ENCODE assay signal across 16 cellular contexts in the genomic region with DNA sequence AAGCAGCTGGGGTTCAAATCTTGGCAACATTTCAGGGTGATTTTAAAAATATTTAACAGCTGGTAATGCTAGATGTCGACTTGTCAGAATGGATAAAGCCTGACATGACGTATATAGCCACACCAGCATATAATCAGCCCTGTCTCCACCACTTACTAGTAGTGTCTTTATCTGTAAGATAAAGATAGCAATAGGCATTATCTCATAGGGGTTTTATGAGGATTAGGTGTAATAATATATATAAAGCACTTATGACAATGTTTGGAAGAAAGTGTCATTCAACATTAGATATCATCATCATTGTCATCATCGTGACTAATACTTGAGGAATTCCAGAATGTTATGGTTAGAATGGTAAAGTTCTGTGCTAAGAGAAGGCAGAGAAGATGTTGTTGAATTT.
DNase-seq lines count a peak whose midpoint lies in the region; FAIRE-seq and TF ChIP-seq lines count a peak whose summit lies in the region.
"Had no signal": no experiment of that assay in that cellular context is flagged by ENCODE, and none has a peak within 500 bp of the region (broad histone marks: within the 10 kb centered on the region; RNA-seq: fewer than 3 reads in every experiment).

No MANE protein-coding gene starts in this region.

- H3K36me3 ChIP-seq in HEK293 (ENCODE audit: control insufficient read depth in 2 of 2, insufficient read depth in 1 of 2, low read length in 2 of 2), result no peaks in the 10 kb centered on the region
- H3K36me3 ChIP-seq: Peyer's patch had no signal

- no peak for TF ChIP-seq CTCF in 22Rv1 (IDR thresholded peaks at IDR 0.05)
- TF ChIP-seq CTCF in HEK293 (tag by site-specific recombination; IDR thresholded peaks at IDR 0.05), result no peak
- no peak for TF ChIP-seq CTCF in fibroblast of pulmonary artery (IDR thresholded peaks at IDR 0.05; ENCODE audit: low read length, missing control alignments)
- TF ChIP-seq CTCF in dorsolateral prefrontal cortex (IDR thresholded peaks at IDR 0.05 in 54 of 56, conservative IDR thresholded peaks at IDR 0.05 in 2 of 56; ENCODE audit: low read depth in 1 of 56, partially characterized antibody in 56 of 56), result no peak

- no peak for FAIRE-seq in HTR-8/SVneo (lab: Jason Lieb, UNC)

- H3K4me3 ChIP-seq in HEK293 (ENCODE audit: low read depth, low read length) (no peak overlapping the region), fibroblast of pulmonary artery (replicated peaks; ENCODE audit: low read depth, low read length) (no peak overlapping the region), dorsolateral prefrontal cortex (no peak overlapping the region)
- H3K4me3 ChIP-seq: Peyer's patch had no signal

- H3K9me3 ChIP-seq in HEK293 (ENCODE audit: control insufficient read depth, insufficient read depth, low read depth, low read length), result no peaks in the 10 kb centered on the region
- H3K9me3 ChIP-seq: Peyer's patch had no signal

- H3K27me3 ChIP-seq in dorsolateral prefrontal cortex, result no peaks in the 10 kb centered on the region
- H3K27me3 ChIP-seq: Peyer's patch had no signal

- POLR2A ChIA-PET in HEK293 (lab: Yijun Ruan, JAX), result no interaction called here

- H3K4me1 ChIP-seq in HEK293 (ENCODE audit: control insufficient read depth, insufficient read depth, low read length), result peaks cover 6% of the 10 kb centered on the region; the same call in 1 of the 2 replicates
- H3K4me1 ChIP-seq: Peyer's patch had no signal

- H3K27ac ChIP-seq in 22Rv1 (peak overlapping the region; percentile 96), HEK293 (ENCODE audit: extremely low read depth, low read depth, low read length) (no peak overlapping the region), dorsolateral prefrontal cortex (no peak overlapping the region)
- H3K27ac ChIP-seq: Peyer's patch had no signal

- CTCF ChIA-PET in HEK293 (lab: Yijun Ruan, JAX), result no interaction called here

- intact Hi-C loops in dorsolateral prefrontal cortex (cut with DNase I), result no loop called here

- DNase-seq in RKO (ENCODE audit: low spot score), result peak; percentile 8
- peak; percentile 59 for DNase-seq in fibroblast of pulmonary artery (ENCODE audit: low read depth)
- no peak for DNase-seq in COR-L47 (lab: John Stamatoyannopoulos, UW)
- DNase-seq in HTR-8/SVneo (ENCODE audit: insufficient read length, low spot score), result no peak
- no peak for DNase-seq in dorsolateral prefrontal cortex
- DNase-seq in NCI-H345 (lab: John Stamatoyannopoulos, UW), result no peak
- DNase-seq: C1 segment of cervical spinal cord, DMS153, Kasumi-1, NCI-H1105 treated with DMSO at 0.1 percent for 48 hours, NCI-H187, NCI-H774, Peyer's patch, SHP77 had no signal

TF ChIP-seq in HEK293, 187 proteins besides CTCF, POLR2A, EP300 and RAD21 (continues in another document):
- no peak for TF ChIP-seq ZNF214 (tag by site-specific recombination; IDR thresholded peaks at IDR 0.05; ENCODE audit: borderline replicate concordance)
- no peak for TF ChIP-seq ZNF777 (tag by site-specific recombination; IDR thresholded peaks at IDR 0.05; ENCODE audit: borderline replicate concordance)
- TF ChIP-seq, protein P1, sequence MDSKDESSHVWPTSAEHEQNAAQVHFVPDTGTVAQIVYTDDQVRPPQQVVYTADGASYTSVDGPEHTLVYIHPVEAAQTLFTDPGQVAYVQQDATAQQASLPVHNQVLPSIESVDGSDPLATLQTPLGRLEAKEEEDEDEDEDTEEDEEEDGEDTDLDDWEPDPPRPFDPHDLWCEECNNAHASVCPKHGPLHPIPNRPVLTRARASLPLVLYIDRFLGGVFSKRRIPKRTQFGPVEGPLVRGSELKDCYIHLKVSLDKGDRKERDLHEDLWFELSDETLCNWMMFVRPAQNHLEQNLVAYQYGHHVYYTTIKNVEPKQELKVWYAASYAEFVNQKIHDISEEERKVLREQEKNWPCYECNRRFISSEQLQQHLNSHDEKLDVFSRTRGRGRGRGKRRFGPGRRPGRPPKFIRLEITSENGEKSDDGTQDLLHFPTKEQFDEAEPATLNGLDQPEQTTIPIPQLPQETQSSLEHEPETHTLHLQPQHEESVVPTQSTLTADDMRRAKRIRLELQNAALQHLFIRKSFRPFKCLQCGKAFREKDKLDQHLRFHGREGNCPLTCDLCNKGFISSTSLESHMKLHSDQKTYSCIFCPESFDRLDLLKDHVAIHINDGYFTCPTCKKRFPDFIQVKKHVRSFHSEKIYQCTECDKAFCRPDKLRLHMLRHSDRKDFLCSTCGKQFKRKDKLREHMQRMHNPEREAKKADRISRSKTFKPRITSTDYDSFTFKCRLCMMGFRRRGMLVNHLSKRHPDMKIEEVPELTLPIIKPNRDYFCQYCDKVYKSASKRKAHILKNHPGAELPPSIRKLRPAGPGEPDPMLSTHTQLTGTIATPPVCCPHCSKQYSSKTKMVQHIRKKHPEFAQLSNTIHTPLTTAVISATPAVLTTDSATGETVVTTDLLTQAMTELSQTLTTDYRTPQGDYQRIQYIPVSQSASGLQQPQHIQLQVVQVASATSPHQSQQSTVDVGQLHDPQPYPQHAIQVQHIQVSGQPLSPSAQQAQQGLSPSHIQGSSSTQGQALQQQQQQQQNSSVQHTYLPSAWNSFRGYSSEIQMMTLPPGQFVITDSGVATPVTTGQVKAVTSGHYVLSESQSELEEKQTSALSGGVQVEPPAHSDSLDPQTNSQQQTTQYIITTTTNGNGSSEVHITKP (tag by site-specific recombination; IDR thresholded peaks at IDR 0.05), result no peak
- TF ChIP-seq, protein P2, sequence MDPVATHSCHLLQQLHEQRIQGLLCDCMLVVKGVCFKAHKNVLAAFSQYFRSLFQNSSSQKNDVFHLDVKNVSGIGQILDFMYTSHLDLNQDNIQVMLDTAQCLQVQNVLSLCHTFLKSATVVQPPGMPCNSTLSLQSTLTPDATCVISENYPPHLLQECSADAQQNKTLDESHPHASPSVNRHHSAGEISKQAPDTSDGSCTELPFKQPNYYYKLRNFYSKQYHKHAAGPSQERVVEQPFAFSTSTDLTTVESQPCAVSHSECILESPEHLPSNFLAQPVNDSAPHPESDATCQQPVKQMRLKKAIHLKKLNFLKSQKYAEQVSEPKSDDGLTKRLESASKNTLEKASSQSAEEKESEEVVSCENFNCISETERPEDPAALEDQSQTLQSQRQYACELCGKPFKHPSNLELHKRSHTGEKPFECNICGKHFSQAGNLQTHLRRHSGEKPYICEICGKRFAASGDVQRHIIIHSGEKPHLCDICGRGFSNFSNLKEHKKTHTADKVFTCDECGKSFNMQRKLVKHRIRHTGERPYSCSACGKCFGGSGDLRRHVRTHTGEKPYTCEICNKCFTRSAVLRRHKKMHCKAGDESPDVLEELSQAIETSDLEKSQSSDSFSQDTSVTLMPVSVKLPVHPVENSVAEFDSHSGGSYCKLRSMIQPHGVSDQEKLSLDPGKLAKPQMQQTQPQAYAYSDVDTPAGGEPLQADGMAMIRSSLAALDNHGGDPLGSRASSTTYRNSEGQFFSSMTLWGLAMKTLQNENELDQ (tag by site-specific recombination; IDR thresholded peaks at IDR 0.05; ENCODE audit: low read depth), result no peak
- TF ChIP-seq ZNF211 (tag by site-specific recombination; IDR thresholded peaks at IDR 0.05; ENCODE audit: low read depth), result no peak
- TF ChIP-seq ZNF596 (tag by site-specific recombination; IDR thresholded peaks at IDR 0.05), result no peak
- TF ChIP-seq, protein P3, sequence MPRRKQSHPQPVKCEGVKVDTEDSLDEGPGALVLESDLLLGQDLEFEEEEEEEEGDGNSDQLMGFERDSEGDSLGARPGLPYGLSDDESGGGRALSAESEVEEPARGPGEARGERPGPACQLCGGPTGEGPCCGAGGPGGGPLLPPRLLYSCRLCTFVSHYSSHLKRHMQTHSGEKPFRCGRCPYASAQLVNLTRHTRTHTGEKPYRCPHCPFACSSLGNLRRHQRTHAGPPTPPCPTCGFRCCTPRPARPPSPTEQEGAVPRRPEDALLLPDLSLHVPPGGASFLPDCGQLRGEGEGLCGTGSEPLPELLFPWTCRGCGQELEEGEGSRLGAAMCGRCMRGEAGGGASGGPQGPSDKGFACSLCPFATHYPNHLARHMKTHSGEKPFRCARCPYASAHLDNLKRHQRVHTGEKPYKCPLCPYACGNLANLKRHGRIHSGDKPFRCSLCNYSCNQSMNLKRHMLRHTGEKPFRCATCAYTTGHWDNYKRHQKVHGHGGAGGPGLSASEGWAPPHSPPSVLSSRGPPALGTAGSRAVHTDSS (tag by site-specific recombination; IDR thresholded peaks at IDR 0.05), result no peak
- TF ChIP-seq ZNF274 (IDR thresholded peaks at IDR 0.05; ENCODE audit: low read length), result no peak
- no peak for TF ChIP-seq ZNF274 (tag by site-specific recombination; IDR thresholded peaks at IDR 0.05; ENCODE audit: borderline replicate concordance)
- no peak for TF ChIP-seq YY1 (tag by site-specific recombination; IDR thresholded peaks at IDR 0.05)
- TF ChIP-seq, protein P4, sequence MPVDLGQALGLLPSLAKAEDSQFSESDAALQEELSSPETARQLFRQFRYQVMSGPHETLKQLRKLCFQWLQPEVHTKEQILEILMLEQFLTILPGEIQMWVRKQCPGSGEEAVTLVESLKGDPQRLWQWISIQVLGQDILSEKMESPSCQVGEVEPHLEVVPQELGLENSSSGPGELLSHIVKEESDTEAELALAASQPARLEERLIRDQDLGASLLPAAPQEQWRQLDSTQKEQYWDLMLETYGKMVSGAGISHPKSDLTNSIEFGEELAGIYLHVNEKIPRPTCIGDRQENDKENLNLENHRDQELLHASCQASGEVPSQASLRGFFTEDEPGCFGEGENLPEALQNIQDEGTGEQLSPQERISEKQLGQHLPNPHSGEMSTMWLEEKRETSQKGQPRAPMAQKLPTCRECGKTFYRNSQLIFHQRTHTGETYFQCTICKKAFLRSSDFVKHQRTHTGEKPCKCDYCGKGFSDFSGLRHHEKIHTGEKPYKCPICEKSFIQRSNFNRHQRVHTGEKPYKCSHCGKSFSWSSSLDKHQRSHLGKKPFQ (tag by site-specific recombination; IDR thresholded peaks at IDR 0.05), result no peak
- TF ChIP-seq, protein P5, sequence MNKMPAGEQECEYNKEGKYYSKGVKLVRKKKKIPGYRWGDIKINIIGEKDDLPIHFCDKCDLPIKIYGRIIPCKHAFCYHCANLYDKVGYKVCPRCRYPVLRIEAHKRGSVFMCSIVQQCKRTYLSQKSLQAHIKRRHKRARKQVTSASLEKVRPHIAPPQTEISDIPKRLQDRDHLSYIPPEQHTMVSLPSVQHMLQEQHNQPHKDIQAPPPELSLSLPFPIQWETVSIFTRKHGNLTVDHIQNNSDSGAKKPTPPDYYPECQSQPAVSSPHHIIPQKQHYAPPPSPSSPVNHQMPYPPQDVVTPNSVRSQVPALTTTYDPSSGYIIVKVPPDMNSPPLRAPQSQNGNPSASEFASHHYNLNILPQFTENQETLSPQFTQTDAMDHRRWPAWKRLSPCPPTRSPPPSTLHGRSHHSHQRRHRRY (tag by site-specific recombination; IDR thresholded peaks at IDR 0.05), result no peak
- no peak for TF ChIP-seq GLI4 (tag by site-specific recombination; IDR thresholded peaks at IDR 0.05)
- no peak for TF ChIP-seq ZNF175 (tag by site-specific recombination; IDR thresholded peaks at IDR 0.05)
- TF ChIP-seq ZNF785 (tag by site-specific recombination; IDR thresholded peaks at IDR 0.05), result no peak

Comparison
In these comparisons a context has a peak if more than half of its experiments do, and no peak if none do; other contexts are left out.
1. DNase-seq: peak in RKO (single experiment) and fibroblast of pulmonary artery (single experiment); none in COR-L47 (single experiment), HTR-8/SVneo (single experiment), dorsolateral prefrontal cortex (0 of 10) and NCI-H345 (single experiment).